26 cellular contexts compared by ENCODE assay signal in genomic region chr3:140438736-140439505, GRCh38.
"Had no signal": no experiment of that assay in that cellular context is flagged by ENCODE, and none has a peak within 500 bp of the region (broad histone marks: within the 10 kb centered on the region; RNA-seq: fewer than 3 reads in every experiment).

No MANE protein-coding gene starts in this region.

- H3K9me3 ChIP-seq: gastroesophageal sphincter, neutrophil, pancreas, prostate gland, spleen, upper lobe of left lung had no signal

- DNase-seq: activated CD4-positive, alpha-beta T cell treated with anti-CD3 and anti-CD28 coated beads for 4 hours; activated CD4-positive, alpha-beta T cell treated with anti-CD3 and anti-CD28 coated beads, Interleukin-2, amount 50 U/mL, for 4 hours; activated naive CD4-positive, alpha-beta T cell; activated T-cell treated with anti-CD3 and anti-CD28 coated beads for 4 hours; activated T-cell treated with anti-CD3 and anti-CD28 coated beads, Interleukin-2, amount 50 U/mL, for 72 hours; effector CD8-positive, alpha-beta T cell; islet precursor cell; mammary epithelial cell; pancreas; spleen; stimulated activated CD4-positive, alpha-beta T cell treated with anti-CD3 and anti-CD28 coated beads, Interleukin-2, amount 100 ng/mL, for 48 hours; stimulated activated naive CD8-positive, alpha-beta T cell treated with anti-CD3 and anti-CD28 coated beads, Interleukin-15, amount 100 ng/mL, for 72 hours; substantia nigra; T-helper 1 cell; upper lobe of left lung had no signal

- H3K27ac ChIP-seq: gastroesophageal sphincter, hepatocyte, neutrophil, pancreas, prostate gland, spleen, upper lobe of left lung had no signal

- H3K27ac Mint-ChIP-seq: activated naive CD4-positive, alpha-beta T cell treated with anti-CD3 and anti-CD28 coated beads, Interleukin-2, amount 50 U/mL, for 72 hours; activated T-cell treated with anti-CD3 and anti-CD28 coated beads, Interleukin-2, amount 50 U/mL, for 72 hours; nephron; stimulated activated effector memory CD8-positive, alpha-beta T cell treated with anti-CD3 and anti-CD28 coated beads, Interleukin-12 subunit alpha, Interleukin-12 subunit beta, amount 100 ng/mL, for 72 hours; T-helper 2 cell treated with Interferon-gamma antibody and Interleukin-4, amounts not matched to agents 5 μg/mL and 100 μg/mL, for 36 hours had no signal

- ATAC-seq: activated naive CD4-positive, alpha-beta T cell treated with anti-CD3 and anti-CD28 coated beads, Interleukin-2, amount 50 U/mL, for 72 hours; activated T-cell treated with anti-CD3 and anti-CD28 coated beads, Interleukin-2, amount 50 U/mL, for 72 hours; gastroesophageal sphincter; pancreas; stimulated activated effector memory CD8-positive, alpha-beta T cell treated with anti-CD3 and anti-CD28 coated beads, Interleukin-12 subunit alpha, Interleukin-12 subunit beta, amount 100 ng/mL, for 72 hours; stimulated activated naive CD8-positive, alpha-beta T cell treated with anti-CD3 and anti-CD28 coated beads, Interleukin-15, amount 100 ng/mL, for 72 hours had no signal

- H3K4me3 ChIP-seq: gastroesophageal sphincter, hepatocyte, pancreas, prostate gland, spleen, upper lobe of left lung had no signal

- H3K27me3 ChIP-seq: gastroesophageal sphincter, hepatocyte, neutrophil, pancreas, upper lobe of left lung had no signal

- H2AFZ ChIP-seq: hepatocyte had no signal

- H3K9me3 Mint-ChIP-seq: activated naive CD4-positive, alpha-beta T cell treated with anti-CD3 and anti-CD28 coated beads, Interleukin-2, amount 50 U/mL, for 72 hours; activated T-cell treated with anti-CD3 and anti-CD28 coated beads, Interleukin-2, amount 50 U/mL, for 72 hours; central memory CD8-positive, alpha-beta T cell; nephron; stimulated activated effector memory CD8-positive, alpha-beta T cell treated with anti-CD3 and anti-CD28 coated beads, Interleukin-12 subunit alpha, Interleukin-12 subunit beta, amount 100 ng/mL, for 72 hours; stimulated activated naive CD8-positive, alpha-beta T cell treated with anti-CD3 and anti-CD28 coated beads, Interleukin-15, amount 100 ng/mL, for 72 hours; T-helper 2 cell treated with Interferon-gamma antibody and Interleukin-4, amounts not matched to agents 5 μg/mL and 100 μg/mL, for 36 hours had no signal

- H3K79me2 ChIP-seq: hepatocyte had no signal

- H3K36me3 ChIP-seq: gastroesophageal sphincter, neutrophil, pancreas, prostate gland, spleen, upper lobe of left lung had no signal

- FAIRE-seq: bronchial epithelial cell, colon, pancreas had no signal

- H3K4me3 Mint-ChIP-seq: activated T-cell treated with anti-CD3 and anti-CD28 coated beads, Interleukin-2, amount 50 U/mL, for 72 hours; central memory CD8-positive, alpha-beta T cell; nephron; stimulated activated effector memory CD8-positive, alpha-beta T cell treated with anti-CD3 and anti-CD28 coated beads, Interleukin-12 subunit alpha, Interleukin-12 subunit beta, amount 100 ng/mL, for 72 hours; stimulated activated naive CD8-positive, alpha-beta T cell treated with anti-CD3 and anti-CD28 coated beads, Interleukin-15, amount 100 ng/mL, for 72 hours; T-helper 2 cell treated with Interferon-gamma antibody and Interleukin-4, amounts not matched to agents 5 μg/mL and 100 μg/mL, for 36 hours had no signal

- H3K36me3 Mint-ChIP-seq: activated naive CD4-positive, alpha-beta T cell treated with anti-CD3 and anti-CD28 coated beads, Interleukin-2, amount 50 U/mL, for 72 hours; stimulated activated effector memory CD8-positive, alpha-beta T cell treated with anti-CD3 and anti-CD28 coated beads, Interleukin-12 subunit alpha, Interleukin-12 subunit beta, amount 100 ng/mL, for 72 hours had no signal

- H3K4me1 ChIP-seq: gastroesophageal sphincter, pancreas, prostate gland, spleen, upper lobe of left lung had no signal

- H3K4me1 Mint-ChIP-seq: central memory CD8-positive, alpha-beta T cell; stimulated activated effector memory CD8-positive, alpha-beta T cell treated with anti-CD3 and anti-CD28 coated beads, Interleukin-12 subunit alpha, Interleukin-12 subunit beta, amount 100 ng/mL, for 72 hours; stimulated activated naive CD8-positive, alpha-beta T cell treated with anti-CD3 and anti-CD28 coated beads, Interleukin-15, amount 100 ng/mL, for 72 hours had no signal

- H3K4me2 ChIP-seq: hepatocyte had no signal
